In the genomic region with DNA sequence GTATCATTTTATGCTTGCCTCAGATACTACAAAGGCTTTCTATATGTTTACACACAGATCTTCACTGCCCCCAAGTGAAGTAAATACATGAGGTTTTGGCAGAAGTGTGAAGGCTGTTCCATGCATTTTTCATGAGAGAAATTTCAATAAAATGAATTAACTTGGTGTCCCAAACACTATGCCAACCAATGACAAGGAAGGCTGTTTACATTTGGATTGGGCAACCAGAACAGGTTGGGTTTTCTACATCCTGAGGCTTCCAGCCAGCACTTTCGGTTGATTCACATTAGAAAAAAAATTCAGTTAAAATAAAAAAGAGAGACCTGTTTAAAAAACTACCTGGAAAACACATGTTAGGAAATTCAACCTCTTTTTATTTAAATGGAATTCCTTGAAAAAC, we compare ENCODE assay signal across 29 cellular contexts.
"Had no signal": no experiment of that assay in that cellular context is flagged by ENCODE, and none has a peak within 500 bp of the region (broad histone marks: within the 10 kb centered on the region; RNA-seq: fewer than 3 reads in every experiment).

No MANE protein-coding gene starts in this region.

- ATAC-seq: stimulated activated effector memory CD8-positive, alpha-beta T cell treated with anti-CD3 and anti-CD28 coated beads, Interleukin-12 subunit alpha, Interleukin-12 subunit beta, amount 100 ng/mL, for 72 hours; stimulated activated memory B cell treated with anti-CD40 and anti-IgM and Interleukin-4, amounts not matched to agents 10 μg/mL and 1 μg/mL and 100 μg/mL, for 72 hours; stimulated activated naive B cell treated with anti-CD40 and anti-IgM and Interleukin-4, amounts not matched to agents 10 μg/mL and 1 μg/mL and 100 μg/mL, for 72 hours; stimulated activated naive CD8-positive, alpha-beta T cell treated with anti-CD3 and anti-CD28 coated beads, Interleukin-15, amount 100 ng/mL, for 72 hours; stimulated activated naive CD8-positive, alpha-beta T cell treated with anti-CD3 and anti-CD28 coated beads, Interleukin-15, Interleukin-2, amounts not matched to agents 100 U/mL and 50 U/mL, for 24 hours; upper lobe of right lung had no signal

- H3K27me3 ChIP-seq: stomach, suprapubic skin, testis, thyroid gland, tibial artery, tibial nerve, transverse colon, upper lobe of left lung, upper lobe of right lung, uterus, vagina had no signal

- H3K9me3 ChIP-seq: stomach, suprapubic skin, testis, thoracic aorta, thyroid gland, tibial artery, tibial nerve, transverse colon, upper lobe of left lung, upper lobe of right lung, vagina had no signal

- DNase-seq: stimulated activated CD4-positive, alpha-beta T cell treated with anti-CD3 and anti-CD28 coated beads, Interleukin-2, amount 100 ng/mL, for 48 hours; stimulated activated CD4-positive, alpha-beta T cell treated with anti-CD3 and anti-CD28 coated beads, Interleukin-4, amount 100 ng/mL, for 1 hour; stimulated activated CD4-positive, alpha-beta T cell treated with anti-CD3 and anti-CD28 coated beads, Interleukin-4, amount 100 ng/mL, for 24 hours; stimulated activated CD4-positive, alpha-beta T cell treated with anti-CD3 and anti-CD28 coated beads, Interleukin-4, amount 100 ng/mL, for 4 hours; stimulated activated CD8-positive, alpha-beta memory T cell treated with anti-CD3 and anti-CD28 coated beads, Interleukin-4, amount 100 ng/mL, for 48 hours; stimulated activated naive B cell treated with anti-CD40 and anti-IgM and Interleukin-4, amounts not matched to agents 10 μg/mL and 1 μg/mL and 100 μg/mL, for 72 hours; stimulated activated naive CD4-positive, alpha-beta T cell; stimulated activated naive CD4-positive, alpha-beta T cell treated with Interleukin-2 at 50 U/mL for 16 hours; stimulated activated naive CD8-positive, alpha-beta T cell treated with anti-CD3 and anti-CD28 coated beads, Interleukin-15, amount 100 ng/mL, for 72 hours; stimulated activated naive CD8-positive, alpha-beta T cell treated with anti-CD3 and anti-CD28 coated beads, Interleukin-15, Interleukin-2, amounts not matched to agents 100 U/mL and 50 U/mL, for 24 hours; stomach; substantia nigra; testis; thyroid gland; tibial artery; transverse colon; trophoblast cell; upper lobe of left lung; upper lobe of right lung; uterus had no signal

- H3K4me1 Mint-ChIP-seq: stimulated activated effector memory CD8-positive, alpha-beta T cell treated with anti-CD3 and anti-CD28 coated beads, Interleukin-12 subunit alpha, Interleukin-12 subunit beta, amount 100 ng/mL, for 72 hours; stimulated activated memory B cell treated with anti-CD40 and anti-IgM and Interleukin-4, amounts not matched to agents 10 μg/mL and 1 μg/mL and 100 μg/mL, for 72 hours; stimulated activated naive B cell treated with anti-CD40 and anti-IgM and Interleukin-4, amounts not matched to agents 10 μg/mL and 1 μg/mL and 100 μg/mL, for 72 hours; stimulated activated naive CD8-positive, alpha-beta T cell treated with anti-CD3 and anti-CD28 coated beads, Interleukin-15, amount 100 ng/mL, for 72 hours had no signal

- H3K36me3 Mint-ChIP-seq: stimulated activated effector memory CD8-positive, alpha-beta T cell treated with anti-CD3 and anti-CD28 coated beads, Interleukin-12 subunit alpha, Interleukin-12 subunit beta, amount 100 ng/mL, for 72 hours; stimulated activated memory B cell treated with anti-CD40 and anti-IgM and Interleukin-4, amounts not matched to agents 10 μg/mL and 1 μg/mL and 100 μg/mL, for 72 hours; stimulated activated naive B cell treated with anti-CD40 and anti-IgM and Interleukin-4, amounts not matched to agents 10 μg/mL and 1 μg/mL and 100 μg/mL, for 72 hours; type B pancreatic cell had no signal

- H3K4me3 Mint-ChIP-seq: stimulated activated effector memory CD8-positive, alpha-beta T cell treated with anti-CD3 and anti-CD28 coated beads, Interleukin-12 subunit alpha, Interleukin-12 subunit beta, amount 100 ng/mL, for 72 hours; stimulated activated memory B cell treated with anti-CD40 and anti-IgM and Interleukin-4, amounts not matched to agents 10 μg/mL and 1 μg/mL and 100 μg/mL, for 72 hours; stimulated activated naive B cell treated with anti-CD40 and anti-IgM and Interleukin-4, amounts not matched to agents 10 μg/mL and 1 μg/mL and 100 μg/mL, for 72 hours; stimulated activated naive CD8-positive, alpha-beta T cell treated with anti-CD3 and anti-CD28 coated beads, Interleukin-15, amount 100 ng/mL, for 72 hours; stimulated activated naive CD8-positive, alpha-beta T cell treated with anti-CD3 and anti-CD28 coated beads, Interleukin-15, Interleukin-2, amounts not matched to agents 100 ng/mL and 50 ng/mL, for 24 hours; type B pancreatic cell had no signal

- H3K36me3 ChIP-seq: stomach, suprapubic skin, thoracic aorta, thyroid gland, tibial artery, tibial nerve, transverse colon, upper lobe of left lung, upper lobe of right lung, uterus, vagina had no signal

- H3K27ac ChIP-seq: stomach, suprapubic skin, testis, thoracic aorta, thyroid gland, tibial artery, tibial nerve, transverse colon, upper lobe of left lung, upper lobe of right lung, uterus, vagina had no signal

- FAIRE-seq: urothelium cell line had no signal

- H3K27me3 Mint-ChIP-seq: stimulated activated memory B cell treated with anti-CD40 and anti-IgM and Interleukin-4, amounts not matched to agents 10 μg/mL and 1 μg/mL and 100 μg/mL, for 72 hours; stimulated activated naive B cell treated with anti-CD40 and anti-IgM and Interleukin-4, amounts not matched to agents 10 μg/mL and 1 μg/mL and 100 μg/mL, for 72 hours; stimulated activated naive CD8-positive, alpha-beta T cell treated with anti-CD3 and anti-CD28 coated beads, Interleukin-15, amount 100 ng/mL, for 72 hours; stimulated activated naive CD8-positive, alpha-beta T cell treated with anti-CD3 and anti-CD28 coated beads, Interleukin-15, Interleukin-2, amounts not matched to agents 100 ng/mL and 50 ng/mL, for 24 hours had no signal

- H3K27ac Mint-ChIP-seq: stimulated activated effector memory CD8-positive, alpha-beta T cell treated with anti-CD3 and anti-CD28 coated beads, Interleukin-12 subunit alpha, Interleukin-12 subunit beta, amount 100 ng/mL, for 72 hours; stimulated activated memory B cell treated with anti-CD40 and anti-IgM and Interleukin-4, amounts not matched to agents 10 μg/mL and 1 μg/mL and 100 μg/mL, for 72 hours; stimulated activated naive B cell treated with anti-CD40 and anti-IgM and Interleukin-4, amounts not matched to agents 10 μg/mL and 1 μg/mL and 100 μg/mL, for 72 hours; stimulated activated naive CD8-positive, alpha-beta T cell treated with anti-CD3 and anti-CD28 coated beads, Interleukin-15, amount 100 ng/mL, for 72 hours; stimulated activated naive CD8-positive, alpha-beta T cell treated with anti-CD3 and anti-CD28 coated beads, Interleukin-15, Interleukin-2, amounts not matched to agents 100 ng/mL and 50 ng/mL, for 24 hours; type B pancreatic cell had no signal

- H3K4me3 ChIP-seq: stomach, suprapubic skin, testis, thoracic aorta, thyroid gland, tibial artery, tibial nerve, transverse colon, upper lobe of left lung, upper lobe of right lung, uterus, vagina had no signal

- H3K4me1 ChIP-seq: stomach, suprapubic skin, testis, thyroid gland, tibial artery, tibial nerve, transverse colon, upper lobe of left lung, upper lobe of right lung, uterus, vagina had no signal
